8 cellular contexts compared by ENCODE assay signal in the genomic region with DNA sequence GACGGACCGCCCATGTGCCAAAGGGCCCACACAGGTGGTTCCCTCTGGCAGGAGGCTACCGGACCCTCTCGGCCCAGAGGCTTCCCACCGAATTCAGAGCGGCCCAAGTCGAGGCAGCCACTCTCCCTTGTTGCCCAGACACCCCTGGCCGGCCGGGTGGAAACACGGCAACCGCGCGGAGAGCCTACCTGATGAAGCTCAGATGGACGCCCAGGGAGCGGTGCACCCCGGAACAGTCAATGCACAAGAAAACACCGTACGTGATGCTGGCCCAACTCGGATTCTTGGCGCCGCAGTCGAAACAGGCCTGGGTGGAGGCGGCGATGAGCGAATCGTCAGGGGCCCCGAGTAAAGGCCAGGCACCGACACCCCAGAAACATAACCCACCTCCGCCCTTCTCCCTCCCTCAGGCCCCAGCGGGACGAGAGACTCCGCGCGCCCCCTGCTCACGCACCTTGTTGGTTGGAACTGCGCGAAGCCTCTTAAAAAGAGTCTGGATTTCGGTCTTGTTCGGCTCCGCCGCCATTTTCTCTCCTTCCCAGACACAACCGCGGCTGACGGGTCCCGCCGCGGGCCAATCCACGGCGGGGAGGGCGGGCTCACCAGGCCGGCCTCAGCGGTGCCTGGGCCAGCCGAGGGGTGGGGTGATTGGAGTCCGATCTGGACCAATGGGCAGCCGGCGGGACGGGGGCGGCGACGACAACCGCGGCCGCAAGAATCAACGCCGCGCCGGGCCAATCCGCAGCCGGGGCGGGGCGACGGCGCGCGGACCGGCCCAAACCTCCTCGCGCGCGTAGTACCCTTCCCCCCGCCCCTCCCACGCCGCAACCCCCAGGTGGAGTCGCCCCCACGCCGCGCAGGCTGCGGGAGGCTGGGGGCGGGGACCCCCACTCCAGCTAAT. TPM values are rescaled to one million over a fixed set of nuclear protein-coding genes. Genes with fewer than 3 reads are reported as not detected.
A peak's percentile ranks its signal among the peaks of the same experiment; 100 is the strongest.
DNase-seq lines count a peak whose midpoint lies in the region; ATAC-seq, FAIRE-seq and TF ChIP-seq lines count a peak whose summit lies in the region.

TSS of gene ARFGAP2 (minus strand) at position 552 of the 901 bp plus-strand sequence. CDS start at position 526, 26 bp downstream.

- H3K27me3 ChIP-seq in WERI-Rb-1 (ENCODE audit: insufficient read depth, low read depth, severe bottlenecking): no peaks in the 10 kb centered on the region
- H3K27me3 ChIP-seq in breast epithelium: no peaks in the 10 kb centered on the region
- no peaks in the 10 kb centered on the region for H3K27me3 ChIP-seq in small intestine (ENCODE audit: control insufficient read depth in 2 of 2, insufficient read depth in 2 of 2, low read length in 2 of 2)

- 0 to 1% (median 1%) methylated on average over 64 to 89 of the region's 89 CpGs for WGBS in small intestine, 3 donors

- DNase-seq in AG08395 (ENCODE audit: low spot score) (peak; percentile 100), NCI-H2196 treated with DMSO at 0.1 percent for 48 hours (lab: John Stamatoyannopoulos, UW; ENCODE audit: unreplicated experiment) (peak; percentile 91), WERI-Rb-1 (peak; percentile 96), breast epithelium (ENCODE audit: low spot score in 2 of 2) (peak; percentile 95 to 97), iPS-NIHi11 (ENCODE audit: low spot score) (peak; percentile 100), small intestine (peak; percentile 97)

- H3K36me3 ChIP-seq in WERI-Rb-1: peaks cover 58% of the 10 kb centered on the region
- H3K36me3 ChIP-seq in breast epithelium: peaks cover 5% of the 10 kb centered on the region
- H3K36me3 ChIP-seq in small intestine (ENCODE audit: control insufficient read depth in 2 of 2, insufficient read depth in 2 of 2, low read length in 2 of 2): peaks cover 6 to 10% of the 10 kb centered on the region in 2 donors

- TF ChIP-seq CTCF in WERI-Rb-1 (IDR thresholded peaks at IDR 0.05; ENCODE audit: low read depth, low read length): no peak
- no peak for TF ChIP-seq CTCF in breast epithelium (IDR thresholded peaks at IDR 0.05)

- no peak for TF ChIP-seq POLR2A in breast epithelium (IDR thresholded peaks at IDR 0.05)

- H3K27ac ChIP-seq in WERI-Rb-1 (peak within 1 kb of the TSS; percentile 94), breast epithelium (peak within 1 kb of the TSS; percentile 98 to 99), small intestine (ENCODE audit: low read depth in 1 of 2, low read length in 1 of 2) (peak within 1 kb of the TSS; percentile 91 to 98)

- H3K4me1 ChIP-seq in breast epithelium (peaks cover 2 to 18% of the 10 kb centered on the region in 2 donors), small intestine (ENCODE audit: control insufficient read depth in 2 of 2, insufficient read depth in 1 of 2, low read depth in 1 of 2, low read length in 1 of 2) (peaks cover 2 to 6% of the 10 kb centered on the region in 2 donors)

- peak within 1 kb of the TSS; percentile 80 for H3K4me3 ChIP-seq in WERI-Rb-1 (ENCODE audit: low read depth, low read length)
- peak within 1 kb of the TSS; percentile 97 to 99 (median 98) for H3K4me3 ChIP-seq in breast epithelium
- peak within 1 kb of the TSS; percentile 66 to 83 for H3K4me3 ChIP-seq in small intestine (ENCODE audit: low read depth in 1 of 2, low read length in 2 of 2)

- no peaks in the 10 kb centered on the region for H3K9me3 ChIP-seq in WERI-Rb-1 (ENCODE audit: severe bottlenecking)
- no peaks in the 10 kb centered on the region for H3K9me3 ChIP-seq in breast epithelium
- H3K9me3 ChIP-seq in small intestine (ENCODE audit: control insufficient read depth, low read depth): no peaks in the 10 kb centered on the region

- no peak for FAIRE-seq in small intestine (lab: Jason Lieb, UNC)

- ATAC-seq in GM18907 (IDR thresholded peaks at IDR 0.05; ENCODE audit: unreplicated experiment) (peak; percentile 87), HG03139 (IDR thresholded peaks at IDR 0.05; ENCODE audit: unreplicated experiment) (peak; percentile 88)

- intact Hi-C loops in breast epithelium (cut with DNase I; ENCODE audit: low total_unique reads): no loop called here

RNA-seq across cellular contexts. Expression of gene ARFGAP2, which starts in this region (rescaled TPM):
- total RNA-seq in breast epithelium: 100 to 1,000 TPM; 139 to 183 (median 175) TPM
- 10 to 100 TPM; 53.0 to 64.4 (median 64.4) TPM for polyA plus RNA-seq in small intestine

Comparison
In these comparisons a context has a peak if more than half of its experiments do, and no peak if none do; other contexts are left out.
1. Peak in every context shown above with its lines: DNase-seq, ATAC-seq, H3K4me3 ChIP-seq and H3K27ac ChIP-seq.